ENCODE assay signal across 8 cellular contexts in genomic region chr10:27153855-27154198, GRCh38. TPM values are rescaled to one million over a fixed set of nuclear protein-coding genes. Genes with fewer than 3 reads are reported as not detected.
DNase-seq lines count a peak whose midpoint lies in the region; TF ChIP-seq lines count a peak whose summit lies in the region.

No MANE protein-coding gene starts in this region.

- no peak for TF ChIP-seq CTCF in HFFc6 (IDR thresholded peaks at IDR 0.05)
- no peak for TF ChIP-seq CTCF in OCI-LY3 (IDR thresholded peaks at IDR 0.05; ENCODE audit: low read depth, low read length)
- no peak for TF ChIP-seq CTCF in mesothelial cell of epicardium (IDR thresholded peaks at IDR 0.05; ENCODE audit: unreplicated experiment)
- no peak for TF ChIP-seq CTCF in tibial nerve (IDR thresholded peaks at IDR 0.05)

- H4K20me1 ChIP-seq in OCI-LY3 (ENCODE audit: insufficient read depth, low read length), result peaks cover 29% of the 10 kb centered on the region

- H3K36me3 ChIP-seq in OCI-LY3 (replicated peaks; ENCODE audit: low read depth, low read length) (peaks cover 29% of the 10 kb centered on the region), tibial nerve (peaks cover 0 to 5% (median 0%) of the 10 kb centered on the region in 3 donors)

- WGBS in tibial nerve, 2 donors, result 0% methylated on average over 19 of the region's 19 CpGs

- H3K4me1 Mint-ChIP-seq in HFFc6 (ENCODE audit: low read depth), result peaks cover 43% of the 10 kb centered on the region
- peaks cover 29% of the 10 kb centered on the region for H3K4me1 Mint-ChIP-seq in mesothelial cell of epicardium

- DNase-seq in activated CD4-positive, CD25-positive, alpha-beta regulatory T cell treated with anti-CD3 and anti-CD28 coated beads, Interleukin-2, amount 50 U/mL, for 16 hours (ENCODE audit: low read depth, low spot score), result peak; percentile 11
- DNase-seq in activated CD4-positive, CD25-positive, alpha-beta regulatory T cell treated with anti-CD3 and anti-CD28 coated beads, Interleukin-2, amount 50 U/mL, for 72 hours, result no peak
- DNase-seq in HFFc6, result no peak
- DNase-seq in dermis microvascular lymphatic vessel endothelial cell (ENCODE audit: low read depth in 2 of 2), result peak; percentile 30 to 58
- no peak for DNase-seq in mesothelial cell of epicardium (ENCODE audit: low spot score in 2 of 2, unreplicated experiment in 2 of 2)
- peak in 1 of 2 donors; percentile 6 for DNase-seq in tibial nerve (ENCODE audit: low spot score in 2 of 2)
- DNase-seq in activated gamma-delta T cell treated with Interleukin-2 at 50 U/mL for 16 hours, result no peak

- H3K9me3 Mint-ChIP-seq in HFFc6, result no peaks in the 10 kb centered on the region
- no peaks in the 10 kb centered on the region for H3K9me3 Mint-ChIP-seq in mesothelial cell of epicardium

- H3K4me2 ChIP-seq in OCI-LY3 (ENCODE audit: low read length), result peak overlapping the region; percentile 85

- H3K27ac ChIP-seq in OCI-LY3 (ENCODE audit: low read length) (peak overlapping the region; percentile 91), tibial nerve (peak overlapping the region; percentile 96 to 100 (median 98))

- H3K27me3 ChIP-seq in OCI-LY3 (ENCODE audit: low read depth, low read length), result no peaks in the 10 kb centered on the region
- H3K27me3 ChIP-seq in tibial nerve, result no peaks in the 10 kb centered on the region

- H3K4me1 ChIP-seq in OCI-LY3 (ENCODE audit: low read length), result peaks cover 21% of the 10 kb centered on the region
- peaks cover 4 to 56% (median 20%) of the 10 kb centered on the region in 4 donors for H3K4me1 ChIP-seq in tibial nerve

- peak overlapping the region; percentile 100 for H3K27ac Mint-ChIP-seq in HFFc6
- H3K27ac Mint-ChIP-seq in mesothelial cell of epicardium, result peak overlapping the region; percentile 100

- H3K27me3 Mint-ChIP-seq in HFFc6 (ENCODE audit: insufficient read depth) (peaks cover 13% of the 10 kb centered on the region), mesothelial cell of epicardium (ENCODE audit: low read depth) (no peaks in the 10 kb centered on the region)

- no peaks in the 10 kb centered on the region for H3K9me3 ChIP-seq in OCI-LY3 (ENCODE audit: insufficient read depth, low read length)
- no peaks in the 10 kb centered on the region for H3K9me3 ChIP-seq in tibial nerve

- H3K79me2 ChIP-seq in OCI-LY3 (ENCODE audit: low read length), result peaks cover 98% of the 10 kb centered on the region

- TF ChIP-seq POLR2A in tibial nerve (IDR thresholded peaks at IDR 0.05), result no peak

- H3K4me3 Mint-ChIP-seq in HFFc6 (peak overlapping the region; percentile 97), mesothelial cell of epicardium (peak overlapping the region; percentile 100)

- H3K9ac ChIP-seq in OCI-LY3 (ENCODE audit: low read length), result peak overlapping the region; percentile 97

- H3K4me3 ChIP-seq in OCI-LY3 (ENCODE audit: low read length) (peak overlapping the region; percentile 81), tibial nerve (peak overlapping the region; percentile 80 to 92 (median 85))

- H2AFZ ChIP-seq in OCI-LY3 (ENCODE audit: low read depth, low read length), result no peak overlapping the region

- no peak for TF ChIP-seq EP300 in tibial nerve (IDR thresholded peaks at IDR 0.05)

- H3K36me3 Mint-ChIP-seq in HFFc6 (ENCODE audit: low read depth), result peaks cover 35% of the 10 kb centered on the region
- peaks cover 2% of the 10 kb centered on the region for H3K36me3 Mint-ChIP-seq in mesothelial cell of epicardium

RNA-seq across cellular contexts. Expression of gene YME1L1, which starts 0.4 kb away (rescaled TPM):
- total RNA-seq in HFFc6 (2021; fragmentation: NEBNext Ultra II Directional; extraction: Animal tissue kit (Norgen Biotek cat#: 25700)), result 100 to 1,000 TPM; 130 to 148 (median 135) TPM
- 86.9 and 88.1 TPM in 2 replicates for total RNA-seq in dermis microvascular lymphatic vessel endothelial cell
- 103 to 114 TPM (median 113 TPM) in 3 replicates for total RNA-seq in mesothelial cell of epicardium
- total RNA-seq in tibial nerve, result 10 to 100 TPM; 44.1 to 53.0 (median 48.9) TPM

RNA-seq across cellular contexts. Expression of gene MASTL, which starts 1.3 kb away (rescaled TPM):
- 10 to 100 TPM in 5 of 6 experiments, 1 to 10 TPM in 1; 8.2 to 14.3 (median 13.0) TPM for total RNA-seq in HFFc6 (2021; fragmentation: NEBNext Ultra II Directional; extraction: Animal tissue kit (Norgen Biotek cat#: 25700))
- total RNA-seq in dermis microvascular lymphatic vessel endothelial cell (7.7 and 11.3 TPM in 2 replicates), mesothelial cell of epicardium (11.8 to 12.5 TPM (median 11.8 TPM) in 3 replicates), tibial nerve (10 to 100 TPM in 2 of 4 donors, 1 to 10 TPM in 2; 4.0 to 12.4 (median 10.1) TPM)

RNA-seq across cellular contexts. Expression of gene ANKRD26, which starts 53.5 kb away (rescaled TPM):
- total RNA-seq in HFFc6 (2021; fragmentation: NEBNext Ultra II Directional; extraction: Animal tissue kit (Norgen Biotek cat#: 25700)), result 1 to 10 TPM; 7.1 to 8.7 (median 7.7) TPM
- total RNA-seq in dermis microvascular lymphatic vessel endothelial cell, result 4.3 and 5.3 TPM in 2 replicates
- total RNA-seq in mesothelial cell of epicardium, result 16.2 to 17.7 TPM (median 16.9 TPM) in 3 replicates
- 10 to 100 TPM; 10.7 to 24.3 (median 12.8) TPM for total RNA-seq in tibial nerve

Comparison
In these comparisons a context has a peak if more than half of its experiments do, and no peak if none do; other contexts are left out.
1. DNase-seq: peak in activated CD4-positive, CD25-positive, alpha-beta regulatory T cell treated with anti-CD3 and anti-CD28 coated beads, Interleukin-2, amount 50 U/mL, for 16 hours (single experiment) and dermis microvascular lymphatic vessel endothelial cell (2 of 2); none in activated CD4-positive, CD25-positive, alpha-beta regulatory T cell treated with anti-CD3 and anti-CD28 coated beads, Interleukin-2, amount 50 U/mL, for 72 hours (single experiment), HFFc6 (single experiment), mesothelial cell of epicardium (0 of 2) and activated gamma-delta T cell treated with Interleukin-2 at 50 U/mL for 16 hours (single experiment).